Comparison of ENCODE assay signal across 10 cellular contexts in the genomic region with DNA sequence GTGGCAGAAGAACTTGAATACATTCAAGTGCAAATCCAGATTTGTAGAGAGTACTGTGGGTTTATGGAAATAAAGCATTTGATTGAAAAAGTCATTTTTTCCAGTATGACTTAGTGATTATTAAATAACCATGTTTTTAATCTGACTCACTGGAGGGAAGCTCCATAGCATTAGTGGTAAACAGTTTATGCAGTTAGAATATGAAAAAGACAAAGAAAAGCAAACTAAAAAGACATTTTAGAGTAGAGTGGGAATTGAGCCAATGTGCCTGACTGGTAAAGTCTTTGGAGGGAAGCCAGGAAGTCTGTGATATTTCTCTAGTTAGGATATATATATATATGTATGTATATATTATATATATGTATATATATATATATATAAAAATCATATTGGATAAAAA. TPM values are rescaled to one million over a fixed set of nuclear protein-coding genes. Genes with fewer than 3 reads are reported as not detected.
A peak's percentile ranks its signal among the peaks of the same experiment; 100 is the strongest.
DNase-seq lines count a peak whose midpoint lies in the region; ATAC-seq, FAIRE-seq and TF ChIP-seq lines count a peak whose summit lies in the region.
"Had no signal": no experiment of that assay in that cellular context is flagged by ENCODE, and none has a peak within 500 bp of the region (broad histone marks: within the 10 kb centered on the region; RNA-seq: fewer than 3 reads in every experiment).

No MANE protein-coding gene starts in this region.

- FAIRE-seq in GM12892 (lab: Jason Lieb, UNC) = no peak

- H3K9me3 ChIP-seq in stomach = no peaks in the 10 kb centered on the region

- no peak for TF ChIP-seq CTCF in astrocyte of the cerebellum (IDR thresholded peaks at IDR 0.05; ENCODE audit: low read depth, low read length, missing control alignments)
- TF ChIP-seq CTCF in fibroblast of villous mesenchyme (IDR thresholded peaks at IDR 0.05; ENCODE audit: insufficient read depth, low read depth, low read length) = no peak
- no peak for TF ChIP-seq CTCF in stomach (IDR thresholded peaks at IDR 0.05)

- no peak overlapping the region for H3K4me3 ChIP-seq in astrocyte of the cerebellum (ENCODE audit: low read depth, low read length)
- no peak overlapping the region for H3K4me3 ChIP-seq in fibroblast of villous mesenchyme (ENCODE audit: low read depth, low read length)
- peak overlapping the region; percentile 15 to 41 (median 32) for H3K4me3 ChIP-seq in stomach

- intact Hi-C loops in stomach (cut with DNase I; ENCODE audit: low total_unique reads) = no loop called here

- no peak for TF ChIP-seq POLR2A in stomach (IDR thresholded peaks at IDR 0.05)
- TF ChIP-seq POLR2A in GM12892 (IDR thresholded peaks at IDR 0.05; ENCODE audit: low read depth, low read length) = no peak

- H3K36me3 ChIP-seq in stomach = no peaks in the 10 kb centered on the region

- H3K27ac ChIP-seq in stomach = peak overlapping the region in 1 of 5 donors; percentile 70

- no peak for TF ChIP-seq EP300 in stomach (IDR thresholded peaks at IDR 0.05)

- H3K27me3 ChIP-seq in stomach = no peaks in the 10 kb centered on the region

- no peak for ATAC-seq in HG02938 (IDR thresholded peaks at IDR 0.05; ENCODE audit: unreplicated experiment)

- DNase-seq in NCI-H1694 (lab: John Stamatoyannopoulos, UW) = peak; percentile 28
- DNase-seq in astrocyte of the cerebellum (ENCODE audit: low read depth) = peak; percentile 23
- DNase-seq in fibroblast of villous mesenchyme (ENCODE audit: low read depth) = peak; percentile 54
- DNase-seq in stomach = no peak
- no peak for DNase-seq in GM12892 (ENCODE audit: insufficient read length)
- DNase-seq in SHP77 (lab: John Stamatoyannopoulos, UW) = no peak
- DNase-seq in NCI-H345 (lab: John Stamatoyannopoulos, UW) = no peak
- DNase-seq: caudate nucleus, DMS53 had no signal

- in situ Hi-C loops in astrocyte of the cerebellum (cut with HindIII; ENCODE audit: low sequenced_read_pairs) = no loop called here

- peaks cover 0 to 6% (median 3%) of the 10 kb centered on the region in 4 donors for H3K4me1 ChIP-seq in stomach

RNA-seq across cellular contexts. Expression of gene FAT4, which starts 53.4 kb away (rescaled TPM):
- total RNA-seq in fibroblast of villous mesenchyme = 35.1 and 44.9 TPM in 2 replicates
- 10 to 100 TPM in 2 of 5 donors, 1 to 10 TPM in 3; 6.7 to 76.7 (median 8.4) TPM for total RNA-seq in stomach
- under 1 TPM; 0.46 to 0.56 (median 0.50) TPM for polyA plus RNA-seq in stomach
- polyA plus RNA-seq in GM12892 (2012; ENCODE audit: missing spikeins) = not detected

Comparison
In these comparisons a context has a peak if more than half of its experiments do, and no peak if none do; other contexts are left out.
1. DNase-seq: peak in NCI-H1694 (single experiment), astrocyte of the cerebellum (single experiment) and fibroblast of villous mesenchyme (single experiment); none in stomach (single experiment), GM12892 (single experiment), SHP77 (0 of 2) and NCI-H345 (single experiment).
2. H3K4me3 ChIP-seq: peak in stomach (4 of 4); none in astrocyte of the cerebellum (single experiment) and fibroblast of villous mesenchyme (single experiment).